Comparison of ENCODE assay signal across 14 cellular contexts in the genomic region with DNA sequence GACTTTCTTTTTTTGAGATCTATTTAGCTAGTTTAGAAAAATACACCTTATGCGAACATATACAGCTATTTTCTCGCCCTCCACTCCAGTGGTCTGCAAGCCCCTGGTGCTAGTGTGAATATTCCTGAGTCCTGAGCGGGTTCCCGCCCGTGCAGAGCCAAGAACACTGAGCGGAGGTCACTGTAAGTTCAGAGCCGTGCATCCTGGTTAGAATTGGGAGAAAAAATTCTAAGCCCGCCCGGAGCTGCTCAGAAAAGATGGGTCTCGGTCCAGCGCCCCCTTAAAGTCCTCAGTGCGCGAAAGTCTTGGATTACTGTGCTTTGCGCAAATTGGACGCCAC.
DNase-seq lines count a peak whose midpoint lies in the region; ATAC-seq and TF ChIP-seq lines count a peak whose summit lies in the region.
"Had no signal": no experiment of that assay in that cellular context is flagged by ENCODE, and none has a peak within 500 bp of the region (broad histone marks: within the 10 kb centered on the region; RNA-seq: fewer than 3 reads in every experiment).

No MANE protein-coding gene starts in this region.

- peaks cover 0 to 6% of the 10 kb centered on the region in 2 experiments; a peak in 3 of 5 replicates for H3K9me3 Mint-ChIP-seq in H9
- no peaks in the 10 kb centered on the region for H3K9me3 Mint-ChIP-seq in activated B cell treated with CpG ODN at 0.5 μM for 24 hours
- peaks cover 34% of the 10 kb centered on the region for H3K9me3 Mint-ChIP-seq in HFFc6

- peaks cover 28% of the 10 kb centered on the region for H3K23me2 ChIP-seq in H9 (ENCODE audit: insufficient read length, low read depth, low read length, poor library complexity, severe bottlenecking)

- no peak overlapping the region for H3K23ac ChIP-seq in H9 (ENCODE audit: insufficient read length, low read depth, low read length)

- no peak overlapping the region for H2BK120ac ChIP-seq in H9 (ENCODE audit: low read depth, low read length, poor library complexity, severe bottlenecking)

- H4K5ac ChIP-seq in H9 (ENCODE audit: insufficient read length, low read depth, low read length), result no peak overlapping the region

- intact Hi-C loops in activated B cell treated with CpG ODN at 0.5 μM for 24 hours (cut with micrococcal nuclease), result loop anchor here (5.0 kb wide), 1 partner anchor 89 kb away; no protein-coding TSS in a partner anchor

- H3K36me3 Mint-ChIP-seq in H9 (ENCODE audit: insufficient read depth in 1 of 3, low read depth in 3 of 3), result no peaks in the 10 kb centered on the region
- peaks cover 5% of the 10 kb centered on the region for H3K36me3 Mint-ChIP-seq in activated B cell treated with CpG ODN at 0.5 μM for 24 hours (ENCODE audit: low read depth)
- H3K36me3 Mint-ChIP-seq in HFFc6 (ENCODE audit: low read depth), result peaks cover 19% of the 10 kb centered on the region; the same call in 1 of the 2 replicates

- H3K79me2 ChIP-seq in H9 (ENCODE audit: insufficient read depth, low read length) (no peaks in the 10 kb centered on the region), osteoblast (ENCODE audit: insufficient read depth, low read length) (no peaks in the 10 kb centered on the region), MM.1S (ENCODE audit: low read length) (no peaks in the 10 kb centered on the region)

- no peak overlapping the region for H3K14ac ChIP-seq in H9 (ENCODE audit: insufficient read depth, low read length)

- H3K4me1 Mint-ChIP-seq in H9 (peaks cover 39 to 48% of the 10 kb centered on the region in 2 experiments), activated B cell treated with CpG ODN at 0.5 μM for 24 hours (peaks cover 43% of the 10 kb centered on the region), HFFc6 (ENCODE audit: low read depth) (peaks cover 18% of the 10 kb centered on the region; the same call in 1 of the 2 replicates)

- no peaks in the 10 kb centered on the region for H3K9me3 ChIP-seq in H9 (ENCODE audit: control insufficient read depth, low read depth, low read length)
- no peaks in the 10 kb centered on the region for H3K9me3 ChIP-seq in iPS-15b (ENCODE audit: control insufficient read depth, insufficient read depth, low read length)
- H3K9me3 ChIP-seq in osteoblast (ENCODE audit: low read depth, low read length), result no peaks in the 10 kb centered on the region
- H3K9me3 ChIP-seq in MM.1S (replicated peaks; ENCODE audit: insufficient read depth, low read length), result no peaks in the 10 kb centered on the region
- H3K9me3 ChIP-seq: BE2C, pancreas, upper lobe of right lung had no signal

- H4K8ac ChIP-seq in H9 (replicated peaks; ENCODE audit: insufficient read length, low read depth, low read length), result no peak overlapping the region

- H3K27ac ChIP-seq in H9 (ENCODE audit: insufficient read length, low read depth, low read length), result no peak overlapping the region
- H3K27ac ChIP-seq in osteoblast (ENCODE audit: low read depth, low read length), result no peak overlapping the region
- H3K27ac ChIP-seq in MM.1S (ENCODE audit: low read length), result no peak overlapping the region
- H3K27ac ChIP-seq: pancreas, skin epidermis, upper lobe of right lung had no signal

- ATAC-seq in activated B cell treated with CpG ODN at 0.5 μM for 24 hours (ENCODE audit: low read depth), result no peak
- ATAC-seq in HG03342 (IDR thresholded peaks at IDR 0.05; ENCODE audit: unreplicated experiment), result no peak
- ATAC-seq: K562, pancreas, upper lobe of right lung had no signal

- H3K4me3 ChIP-seq in iPS-15b (ENCODE audit: low read depth, low read length) (peak overlapping the region; percentile 45), osteoblast (ENCODE audit: insufficient read depth, low read length) (no peak overlapping the region), MM.1S (ENCODE audit: low read length) (no peak overlapping the region)
- H3K4me3 ChIP-seq: K562, pancreas, skin epidermis, upper lobe of right lung had no signal

- H3K4me3 Mint-ChIP-seq in H9, result peak overlapping the region; percentile 19 to 76; a peak in 4 of 5 replicates
- peak overlapping the region; percentile 89 for H3K4me3 Mint-ChIP-seq in activated B cell treated with CpG ODN at 0.5 μM for 24 hours
- H3K4me3 Mint-ChIP-seq in HFFc6, result no peak overlapping the region

- H3T11ph ChIP-seq in H9 (ENCODE audit: low read length), result no peak overlapping the region

- POLR2A ChIA-PET in activated B cell treated with CpG ODN at 0.5 μM for 24 hours (lab: Charles Lee), result interaction anchor here (1.4 to 16.0 kb wide), 9 partner anchors 9 to 779 kb away, joined by 3 to 1044 read pairs (median 46); a partner anchor contains a TSS

- H3K36me3 ChIP-seq in iPS-15b (ENCODE audit: control insufficient read depth, insufficient read depth, low read length) (no peaks in the 10 kb centered on the region), osteoblast (ENCODE audit: insufficient read depth, low read length) (no peaks in the 10 kb centered on the region), MM.1S (replicated peaks; ENCODE audit: insufficient read depth, low read length) (no peaks in the 10 kb centered on the region)
- H3K36me3 ChIP-seq: BE2C, pancreas, upper lobe of right lung had no signal

- H3K4ac ChIP-seq in H9 (ENCODE audit: low read depth, low read length), result no peak overlapping the region

- no peak overlapping the region for H3K56ac ChIP-seq in H9 (ENCODE audit: insufficient read length, low read depth, low read length)

- no CpG with 5 or more reads among the region's 15 CpGs for WGBS in H9 (ENCODE audit: extremely low coverage, insufficient read length, low lambda C conversion rate)

- H3K4me2 ChIP-seq in H9 (ENCODE audit: insufficient read depth, insufficient read length, low read length) (peak overlapping the region; percentile 23), osteoblast (ENCODE audit: insufficient read depth, low read length) (no peak overlapping the region), MM.1S (ENCODE audit: low read depth, low read length) (no peak overlapping the region)

- H3K27me3 ChIP-seq in H9 (ENCODE audit: insufficient read depth, low read length), result peaks cover 67% of the 10 kb centered on the region
- peaks cover 88% of the 10 kb centered on the region for H3K27me3 ChIP-seq in iPS-15b (ENCODE audit: control insufficient read depth, insufficient read depth, low read length)
- H3K27me3 ChIP-seq in osteoblast (ENCODE audit: insufficient read depth, low read length), result no peaks in the 10 kb centered on the region
- H3K27me3 ChIP-seq in MM.1S (replicated peaks; ENCODE audit: insufficient read depth, low read length), result peaks cover 16% of the 10 kb centered on the region

- peaks cover 20% of the 10 kb centered on the region for H3F3A ChIP-seq in MM.1S (ENCODE audit: insufficient read depth, low read length)

- H4K20me1 ChIP-seq in H9 (ENCODE audit: control insufficient read depth, insufficient read depth, insufficient read length) (no peaks in the 10 kb centered on the region), osteoblast (ENCODE audit: insufficient read depth, low read length) (no peaks in the 10 kb centered on the region), MM.1S (ENCODE audit: insufficient read depth, low read length) (no peaks in the 10 kb centered on the region)

- no peak overlapping the region for H2BK15ac ChIP-seq in H9 (ENCODE audit: low read depth, low read length)

- no peak overlapping the region for H4K91ac ChIP-seq in H9 (ENCODE audit: insufficient read length, low read depth, low read length)

- no peak for TF ChIP-seq CTCF in H9 (conservative IDR thresholded peaks at IDR 0.05)
- TF ChIP-seq CTCF in activated B cell treated with CpG ODN at 0.5 μM for 24 hours (IDR thresholded peaks at IDR 0.05), result no peak
- no peak for TF ChIP-seq CTCF in osteoblast (IDR thresholded peaks at IDR 0.05; ENCODE audit: extremely low read depth, low read depth, low read length)
- TF ChIP-seq CTCF in MM.1S (IDR thresholded peaks at IDR 0.05; ENCODE audit: low read length), result no peak
- no peak for TF ChIP-seq CTCF in HFFc6 (IDR thresholded peaks at IDR 0.05)

- no peak overlapping the region for H2AK5ac ChIP-seq in H9 (ENCODE audit: insufficient read length, low read length)

- H3K4me1 ChIP-seq in H9 (ENCODE audit: insufficient read depth, low read length) (no peaks in the 10 kb centered on the region), iPS-15b (ENCODE audit: control insufficient read depth, insufficient read depth, low read length) (peaks cover 14% of the 10 kb centered on the region), osteoblast (ENCODE audit: insufficient read depth, low read length) (peaks cover 17% of the 10 kb centered on the region), MM.1S (ENCODE audit: low read length) (peaks cover 12% of the 10 kb centered on the region)

- H2BK20ac ChIP-seq in H9 (ENCODE audit: low read depth, low read length, poor library complexity, severe bottlenecking), result no peak overlapping the region

- H2BK5ac ChIP-seq in H9 (ENCODE audit: insufficient read length, low read length), result no peak overlapping the region

- H3K27ac Mint-ChIP-seq in H9 (no peak overlapping the region), activated B cell treated with CpG ODN at 0.5 μM for 24 hours (no peak overlapping the region), HFFc6 (no peak overlapping the region)

- no peak overlapping the region for H2AFZ ChIP-seq in H9 (ENCODE audit: low read length)
- no peak overlapping the region for H2AFZ ChIP-seq in osteoblast (ENCODE audit: low read length)
- no peak overlapping the region for H2AFZ ChIP-seq in MM.1S (ENCODE audit: low read length)

- no peak for DNase-seq in H9
- DNase-seq in activated B cell treated with CpG ODN at 0.5 μM for 24 hours, result no peak
- peak; percentile 47 for DNase-seq in osteoblast (ENCODE audit: insufficient read length, low spot score, missing footprints)
- DNase-seq in MM.1S, result no peak
- DNase-seq in amniotic stem cell (lab: John Stamatoyannopoulos, UW), result no peak
- no peak for DNase-seq in HFFc6
- DNase-seq: BE2C, NCI-H2029, upper lobe of right lung had no signal

- no peak overlapping the region for H2BK12ac ChIP-seq in H9 (ENCODE audit: insufficient read length, low read depth, low read length)

- H3K27me3 Mint-ChIP-seq in H9 (ENCODE audit: low read depth) (peaks cover 100% of the 10 kb centered on the region), activated B cell treated with CpG ODN at 0.5 μM for 24 hours (peaks cover 16% of the 10 kb centered on the region), HFFc6 (ENCODE audit: insufficient read depth) (peaks cover 57% of the 10 kb centered on the region)

- CTCF ChIA-PET in activated B cell treated with CpG ODN at 0.5 μM for 24 hours (lab: Charles Lee), result interaction anchor here (0.8 to 1.8 kb wide), 2 partner anchors 50 to 254 kb away, joined by 4 read pairs; no protein-coding TSS in a partner anchor

- H3K9ac ChIP-seq in H9 (ENCODE audit: extremely low read depth, insufficient read length, low read length) (no peak overlapping the region), iPS-15b (ENCODE audit: low read depth, low read length) (no peak overlapping the region), MM.1S (ENCODE audit: low read length) (no peak overlapping the region)

- H3K9me2 ChIP-seq in MM.1S (replicated peaks; ENCODE audit: insufficient read depth, low read length), result no peaks in the 10 kb centered on the region

- H3K18ac ChIP-seq in H9 (ENCODE audit: insufficient read length, low read depth, low read length), result no peak overlapping the region

- H3K79me1 ChIP-seq in H9 (ENCODE audit: insufficient read depth, low read depth, low read length, poor library complexity, severe bottlenecking), result no peaks in the 10 kb centered on the region
